ENCODE assay signal across 24 cellular contexts in genomic region chr4:56272946-56273728, GRCh38.
"Had no signal": no experiment of that assay in that cellular context is flagged by ENCODE, and none has a peak within 500 bp of the region (broad histone marks: within the 10 kb centered on the region; RNA-seq: fewer than 3 reads in every experiment).

No MANE protein-coding gene starts in this region.

- H3K9me3 ChIP-seq: lower lobe of right lung, right lobe of liver, thyroid gland, upper lobe of right lung had no signal

- ATAC-seq: activated naive CD8-positive, alpha-beta T cell treated with anti-CD3 and anti-CD28 coated beads, Interleukin-2, amount 50 U/mL, for 24 hours; effector memory CD8-positive, alpha-beta T cell; left lobe of liver; lower lobe of right lung; right lobe of liver; upper lobe of right lung had no signal

- H3K4me1 Mint-ChIP-seq: activated naive CD4-positive, alpha-beta T cell treated with anti-CD3 and anti-CD28 coated beads, Interleukin-2, amount 50 U/mL, for 24 hours; naive B cell had no signal

- H3K9me3 Mint-ChIP-seq: activated naive CD4-positive, alpha-beta T cell treated with anti-CD3 and anti-CD28 coated beads, Interleukin-2, amount 50 U/mL, for 24 hours; activated naive CD8-positive, alpha-beta T cell treated with anti-CD3 and anti-CD28 coated beads, Interleukin-2, amount 50 U/mL, for 24 hours; activated T-cell treated with anti-CD3 and anti-CD28 coated beads, Interleukin-2, amount 50 U/mL, for 24 hours; activated T-helper 2 cell treated with anti-CD3 and anti-CD28 coated beads, Interferon-gamma antibody, Interleukin-2, Interleukin-4, amounts not matched to agents 10 μg/mL and 5 μg/mL and 100 μg/mL, durations not matched to agents 14 hours and 24 hours and 36 hours; effector memory CD8-positive, alpha-beta T cell had no signal

- H3K4me3 Mint-ChIP-seq: activated naive CD4-positive, alpha-beta T cell treated with anti-CD3 and anti-CD28 coated beads, Interleukin-2, amount 50 U/mL, for 24 hours; activated naive CD8-positive, alpha-beta T cell treated with anti-CD3 and anti-CD28 coated beads, Interleukin-2, amount 50 U/mL, for 24 hours; activated T-cell treated with anti-CD3 and anti-CD28 coated beads, Interleukin-2, amount 50 U/mL, for 24 hours; effector memory CD8-positive, alpha-beta T cell; naive B cell; neural progenitor cell; stimulated activated naive CD8-positive, alpha-beta T cell treated with anti-CD3 and anti-CD28 coated beads, Interleukin-15, Interleukin-2, amounts not matched to agents 100 ng/mL and 50 ng/mL, for 24 hours had no signal

- DNase-seq: activated CD4-positive, alpha-beta T cell treated with anti-CD3 and anti-CD28 coated beads for 4 hours; activated CD4-positive, alpha-beta T cell treated with anti-CD3 and anti-CD28 coated beads, Interleukin-2, amount 50 U/mL, for 4 hours; activated CD4-positive, CD25-positive, alpha-beta regulatory T cell; activated CD8-positive, alpha-beta memory T cell treated with anti-CD3 and anti-CD28 coated beads, Interleukin-2, amount 50 U/mL, for 48 hours; activated naive CD8-positive, alpha-beta T cell treated with anti-CD3 and anti-CD28 coated beads, Interleukin-2, amount 50 U/mL, for 24 hours; activated T-cell treated with anti-CD3 and anti-CD28 coated beads, Interleukin-2, amount 50 U/mL, for 24 hours; effector memory CD8-positive, alpha-beta T cell; foreskin fibroblast; head of caudate nucleus; hypothalamus; lower lobe of right lung; mesendoderm; naive B cell; occipital lobe; right lobe of liver; stimulated activated CD4-positive, alpha-beta T cell treated with anti-CD3 and anti-CD28 coated beads, Interleukin-12 subunit alpha, Interleukin-12 subunit beta, amount 100 ng/mL, for 4 hours; stimulated activated CD4-positive, alpha-beta T cell treated with anti-CD3 and anti-CD28 coated beads, Interleukin-4, amount 100 ng/mL, for 1 hour; thyroid gland; upper lobe of right lung had no signal

- H3K36me3 Mint-ChIP-seq: activated naive CD4-positive, alpha-beta T cell treated with anti-CD3 and anti-CD28 coated beads, Interleukin-2, amount 50 U/mL, for 24 hours; naive B cell had no signal

- H3K27me3 ChIP-seq: neural progenitor cell, right lobe of liver, thyroid gland, upper lobe of right lung had no signal

- H3K4me1 ChIP-seq: lower lobe of right lung, neural progenitor cell, right lobe of liver, thyroid gland, upper lobe of right lung had no signal

- H3K9ac ChIP-seq: neural progenitor cell had no signal

- H2AFZ ChIP-seq: neural progenitor cell had no signal

- H3K27ac Mint-ChIP-seq: activated naive CD4-positive, alpha-beta T cell treated with anti-CD3 and anti-CD28 coated beads, Interleukin-2, amount 50 U/mL, for 24 hours; activated naive CD8-positive, alpha-beta T cell treated with anti-CD3 and anti-CD28 coated beads, Interleukin-2, amount 50 U/mL, for 24 hours; activated T-cell treated with anti-CD3 and anti-CD28 coated beads, Interleukin-2, amount 50 U/mL, for 24 hours; activated T-helper 2 cell treated with anti-CD3 and anti-CD28 coated beads, Interferon-gamma antibody, Interleukin-2, Interleukin-4, amounts not matched to agents 10 μg/mL and 5 μg/mL and 100 μg/mL, durations not matched to agents 14 hours and 24 hours and 36 hours; effector memory CD8-positive, alpha-beta T cell; naive B cell; neural progenitor cell; stimulated activated naive CD8-positive, alpha-beta T cell treated with anti-CD3 and anti-CD28 coated beads, Interleukin-15, Interleukin-2, amounts not matched to agents 100 ng/mL and 50 ng/mL, for 24 hours had no signal

- H3K36me3 ChIP-seq: lower lobe of right lung, neural progenitor cell, right lobe of liver, thyroid gland, upper lobe of right lung had no signal

- H3K4me2 ChIP-seq: neural progenitor cell had no signal

- H3K27ac ChIP-seq: lower lobe of right lung, neural progenitor cell, right lobe of liver, thyroid gland, upper lobe of right lung had no signal

- H3K4me3 ChIP-seq: lower lobe of right lung, neural progenitor cell, right lobe of liver, thyroid gland, upper lobe of right lung had no signal
